17 cellular contexts compared by ENCODE assay signal in genomic region chr9:68443560-68443959, GRCh38.
"Had no signal": no experiment of that assay in that cellular context is flagged by ENCODE, and none has a peak within 500 bp of the region (broad histone marks: within the 10 kb centered on the region; RNA-seq: fewer than 3 reads in every experiment).

No MANE protein-coding gene starts in this region.

- DNase-seq: activated naive CD4-positive, alpha-beta T cell treated with Interleukin-2 at 50 U/mL for 16 hours; activated naive CD8-positive, alpha-beta T cell treated with anti-CD3 and anti-CD28 coated beads for 36 hours; activated T-cell treated with anti-CD3 and anti-CD28 coated beads, Interleukin-2, amount 50 U/mL, for 4 hours; central memory CD4-positive, alpha-beta T cell; dermis blood vessel endothelial cell; effector CD8-positive, alpha-beta T cell; erythroblast; foreskin melanocyte; hypothalamus; left ventricle myocardium inferior; naive thymus-derived CD8-positive, alpha-beta T cell; stimulated activated CD4-positive, alpha-beta T cell treated with anti-CD3 and anti-CD28 coated beads, Interleukin-4, amount 100 ng/mL, for 24 hours; stimulated activated naive CD8-positive, alpha-beta T cell treated with anti-CD3 and anti-CD28 coated beads, Interleukin-15, Interleukin-2, amounts not matched to agents 100 U/mL and 50 U/mL, for 24 hours; T-helper 9 cell; tibial artery had no signal

- ATAC-seq: activated T-cell treated with anti-CD3 and anti-CD28 coated beads, Interleukin-2, amount 50 U/mL, for 4 hours; naive thymus-derived CD8-positive, alpha-beta T cell; stimulated activated naive CD8-positive, alpha-beta T cell treated with anti-CD3 and anti-CD28 coated beads, Interleukin-15, Interleukin-2, amounts not matched to agents 100 U/mL and 50 U/mL, for 24 hours; WTC11 had no signal

- H3K36me3 ChIP-seq: right atrium auricular region had no signal

- H3K4me3 ChIP-seq: left ventricle myocardium inferior, right atrium auricular region, tibial artery had no signal

- H3K27me3 ChIP-seq: right atrium auricular region, tibial artery had no signal

- H3K27ac ChIP-seq: left ventricle myocardium inferior, right atrium auricular region had no signal
